Comparison of ENCODE assay signal across 1 cellular context in genomic region chr7:33107136-33108066, GRCh38.
TF ChIP-seq lines count a peak whose summit lies in the region.

No MANE protein-coding gene starts in this region.

TF ChIP-seq in K562, 482 proteins besides CTCF, POLR2A, EP300 and RAD21:
- TF ChIP-seq TEAD4 (IDR thresholded peaks at IDR 0.05; ENCODE audit: low read length), result peak; percentile 51; the same call in 1 of the 2 replicates
- no peak for TF ChIP-seq TEAD4 (CRISPR knock-in tag; IDR thresholded peaks at IDR 0.05; ENCODE audit: borderline replicate concordance)
- no peak for TF ChIP-seq ATF2 (CRISPR knock-in tag; IDR thresholded peaks at IDR 0.05)
- TF ChIP-seq, protein P1, sequence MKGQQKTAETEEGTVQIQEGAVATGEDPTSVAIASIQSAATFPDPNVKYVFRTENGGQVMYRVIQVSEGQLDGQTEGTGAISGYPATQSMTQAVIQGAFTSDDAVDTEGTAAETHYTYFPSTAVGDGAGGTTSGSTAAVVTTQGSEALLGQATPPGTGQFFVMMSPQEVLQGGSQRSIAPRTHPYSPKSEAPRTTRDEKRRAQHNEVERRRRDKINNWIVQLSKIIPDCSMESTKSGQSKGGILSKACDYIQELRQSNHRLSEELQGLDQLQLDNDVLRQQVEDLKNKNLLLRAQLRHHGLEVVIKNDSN (CRISPR knock-in tag; IDR thresholded peaks at IDR 0.05), result 0 out of 2 replicates have a peak, but pooled peaks have one; percentile 22
- TF ChIP-seq, protein P2, sequence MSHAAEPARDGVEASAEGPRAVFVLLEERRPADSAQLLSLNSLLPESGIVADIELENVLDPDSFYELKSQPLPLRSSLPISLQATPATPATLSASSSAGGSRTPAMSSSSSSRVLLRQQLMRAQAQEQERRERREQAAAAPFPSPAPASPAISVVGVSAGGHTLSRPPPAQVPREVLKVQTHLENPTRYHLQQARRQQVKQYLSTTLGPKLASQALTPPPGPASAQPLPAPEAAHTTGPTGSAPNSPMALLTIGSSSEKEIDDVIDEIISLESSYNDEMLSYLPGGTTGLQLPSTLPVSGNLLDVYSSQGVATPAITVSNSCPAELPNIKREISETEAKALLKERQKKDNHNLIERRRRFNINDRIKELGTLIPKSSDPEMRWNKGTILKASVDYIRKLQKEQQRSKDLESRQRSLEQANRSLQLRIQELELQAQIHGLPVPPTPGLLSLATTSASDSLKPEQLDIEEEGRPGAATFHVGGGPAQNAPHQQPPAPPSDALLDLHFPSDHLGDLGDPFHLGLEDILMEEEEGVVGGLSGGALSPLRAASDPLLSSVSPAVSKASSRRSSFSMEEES (CRISPR knock-in tag; IDR thresholded peaks at IDR 0.05), result peak; percentile 85
- 0 out of 2 replicates have a peak, but pooled peaks have one; percentile 9 for TF ChIP-seq RB1 (IDR thresholded peaks at IDR 0.05; ENCODE audit: low read depth)
- 0 out of 4 replicates have a peak, but pooled peaks of 1 of the 2 experiments have one; percentile 19 for TF ChIP-seq ARNT (IDR thresholded peaks at IDR 0.05)
- peak; percentile 15 for TF ChIP-seq CTCFL (IDR thresholded peaks at IDR 0.05; ENCODE audit: borderline replicate concordance, insufficient read depth, low read depth, low read length, poor library complexity, severe bottlenecking)
- TF ChIP-seq NUFIP1 (IDR thresholded peaks at IDR 0.05; ENCODE audit: partially characterized antibody), result no peak
- TF ChIP-seq, protein P3, sequence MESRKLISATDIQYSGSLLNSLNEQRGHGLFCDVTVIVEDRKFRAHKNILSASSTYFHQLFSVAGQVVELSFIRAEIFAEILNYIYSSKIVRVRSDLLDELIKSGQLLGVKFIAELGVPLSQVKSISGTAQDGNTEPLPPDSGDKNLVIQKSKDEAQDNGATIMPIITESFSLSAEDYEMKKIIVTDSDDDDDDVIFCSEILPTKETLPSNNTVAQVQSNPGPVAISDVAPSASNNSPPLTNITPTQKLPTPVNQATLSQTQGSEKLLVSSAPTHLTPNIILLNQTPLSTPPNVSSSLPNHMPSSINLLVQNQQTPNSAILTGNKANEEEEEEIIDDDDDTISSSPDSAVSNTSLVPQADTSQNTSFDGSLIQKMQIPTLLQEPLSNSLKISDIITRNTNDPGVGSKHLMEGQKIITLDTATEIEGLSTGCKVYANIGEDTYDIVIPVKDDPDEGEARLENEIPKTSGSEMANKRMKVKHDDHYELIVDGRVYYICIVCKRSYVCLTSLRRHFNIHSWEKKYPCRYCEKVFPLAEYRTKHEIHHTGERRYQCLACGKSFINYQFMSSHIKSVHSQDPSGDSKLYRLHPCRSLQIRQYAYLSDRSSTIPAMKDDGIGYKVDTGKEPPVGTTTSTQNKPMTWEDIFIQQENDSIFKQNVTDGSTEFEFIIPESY (CRISPR knock-in tag; IDR thresholded peaks at IDR 0.05), result peak; percentile 39; the same call in 1 of the 2 replicates
- 0 out of 2 replicates have a peak, but pooled peaks have one; percentile 63 for TF ChIP-seq ZNF592 (IDR thresholded peaks at IDR 0.05)
- no peak for TF ChIP-seq ZNF79 (CRISPR knock-in tag; IDR thresholded peaks at IDR 0.05; ENCODE audit: low read depth)
- peak; percentile 56; the same call in 1 of the 2 replicates for TF ChIP-seq DEAF1 (CRISPR knock-in tag; IDR thresholded peaks at IDR 0.05)
- TF ChIP-seq, protein P4, sequence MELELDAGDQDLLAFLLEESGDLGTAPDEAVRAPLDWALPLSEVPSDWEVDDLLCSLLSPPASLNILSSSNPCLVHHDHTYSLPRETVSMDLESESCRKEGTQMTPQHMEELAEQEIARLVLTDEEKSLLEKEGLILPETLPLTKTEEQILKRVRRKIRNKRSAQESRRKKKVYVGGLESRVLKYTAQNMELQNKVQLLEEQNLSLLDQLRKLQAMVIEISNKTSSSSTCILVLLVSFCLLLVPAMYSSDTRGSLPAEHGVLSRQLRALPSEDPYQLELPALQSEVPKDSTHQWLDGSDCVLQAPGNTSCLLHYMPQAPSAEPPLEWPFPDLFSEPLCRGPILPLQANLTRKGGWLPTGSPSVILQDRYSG (tag; conservative IDR thresholded peaks at IDR 0.05; ENCODE audit: low read depth), result 0 out of 2 replicates have a peak, but pooled peaks have one; percentile 47
